9 cellular contexts compared by ENCODE assay signal in the genomic region with DNA sequence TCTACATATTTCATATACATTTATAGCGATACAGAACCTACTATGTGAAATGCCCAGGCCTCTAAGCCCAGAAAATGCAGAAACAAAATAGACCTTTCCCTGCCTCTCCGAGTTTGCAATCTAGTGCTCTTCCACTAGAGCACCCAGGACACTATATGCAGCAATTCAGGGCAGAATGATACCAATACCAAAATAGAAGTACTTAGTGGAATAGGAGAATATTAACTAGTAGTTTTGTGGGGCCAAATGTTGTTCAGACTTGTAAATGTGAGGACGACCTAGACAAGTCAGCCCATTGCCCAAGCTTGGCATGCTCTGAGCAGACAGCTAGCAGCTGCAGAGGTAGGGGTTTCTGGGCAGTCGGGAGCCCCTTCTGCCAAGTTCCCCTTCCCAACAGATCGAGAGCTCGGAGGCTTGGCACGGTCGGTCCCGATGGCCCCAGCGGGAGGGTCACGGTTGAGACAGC. TPM values are rescaled to one million over a fixed set of nuclear protein-coding genes. Genes with fewer than 3 reads are reported as not detected.
DNase-seq lines count a peak whose midpoint lies in the region; ATAC-seq and TF ChIP-seq lines count a peak whose summit lies in the region.
"Had no signal": no experiment of that assay in that cellular context is flagged by ENCODE, and none has a peak within 500 bp of the region (broad histone marks: within the 10 kb centered on the region; RNA-seq: fewer than 3 reads in every experiment).

No MANE protein-coding gene starts in this region.

- H3K9me3 ChIP-seq in mesodermal cell (ENCODE audit: control insufficient read depth, low read length) = peaks cover 9% of the 10 kb centered on the region

- H3K27ac ChIP-seq in mesodermal cell (ENCODE audit: low read depth, low read length, severe bottlenecking) = peak overlapping the region; percentile 64
- no peak overlapping the region for H3K27ac ChIP-seq in substantia nigra (ENCODE audit: low read depth, low read length, poor library complexity, severe bottlenecking)

- no peaks in the 10 kb centered on the region for H3K36me3 ChIP-seq in mesodermal cell (ENCODE audit: control insufficient read depth, insufficient read depth, low read length)

- DNase-seq in AG09309 (ENCODE audit: low read depth) (no peak), HCEC 1CT (peak; percentile 41), brain pericyte (ENCODE audit: low read depth, low spot score) (peak; percentile 16), substantia nigra (lab: John Stamatoyannopoulos, UW) (no peak)
- DNase-seq in activated naive CD4-positive, alpha-beta T cell treated with anti-CD3 and anti-CD28 coated beads, Interleukin-2, amount 50 U/mL, for 16 hours = no peak
- DNase-seq: NK-92 treated with Interleukin-12 subunit alpha and Interleukin-12 subunit beta, amount 100 ng/mL, for 24 hours had no signal

- peak overlapping the region; percentile 48 for H3K4me3 ChIP-seq in AG09309 (ENCODE audit: control insufficient read depth, low read depth, low read length)
- H3K4me3 ChIP-seq in mesodermal cell (ENCODE audit: extremely low read depth, insufficient read depth, low read length, poor library complexity, severe bottlenecking) = peak overlapping the region; percentile 48

- WGBS in mesodermal cell (ENCODE audit: insufficient coverage in 2 of 2), 2 experiments = 0 to 9% methylated on average over 8 to 11 of the region's 11 CpGs

- ATAC-seq in HG02759 (IDR thresholded peaks at IDR 0.05; ENCODE audit: unreplicated experiment) (no peak), GM21825 (IDR thresholded peaks at IDR 0.05; ENCODE audit: unreplicated experiment) (no peak)

- peak; percentile 41 for TF ChIP-seq CTCF in AG09309 (IDR thresholded peaks at IDR 0.05; ENCODE audit: control insufficient read depth, insufficient read depth, low read depth, low read length, missing control alignments)

- H3K4me1 ChIP-seq in mesodermal cell (ENCODE audit: control insufficient read depth, insufficient read depth, low read length, poor library complexity, severe bottlenecking) = no peaks in the 10 kb centered on the region

RNA-seq across cellular contexts. Expression of a gene that starts 35.8 kb away (rescaled TPM):
- polyA plus RNA-seq in mesodermal cell (2013, experiment 1 of 2) = 534 TPM
- polyA plus RNA-seq in mesodermal cell (2013, experiment 2 of 2) = 463 TPM

Comparison
In these comparisons a context has a peak if more than half of its experiments do, and no peak if none do; other contexts are left out.
1. DNase-seq: peak in HCEC 1CT (single experiment) and brain pericyte (single experiment); none in AG09309 (single experiment), substantia nigra (0 of 49) and activated naive CD4-positive, alpha-beta T cell treated with anti-CD3 and anti-CD28 coated beads, Interleukin-2, amount 50 U/mL, for 16 hours (single experiment).